In the genomic region with DNA sequence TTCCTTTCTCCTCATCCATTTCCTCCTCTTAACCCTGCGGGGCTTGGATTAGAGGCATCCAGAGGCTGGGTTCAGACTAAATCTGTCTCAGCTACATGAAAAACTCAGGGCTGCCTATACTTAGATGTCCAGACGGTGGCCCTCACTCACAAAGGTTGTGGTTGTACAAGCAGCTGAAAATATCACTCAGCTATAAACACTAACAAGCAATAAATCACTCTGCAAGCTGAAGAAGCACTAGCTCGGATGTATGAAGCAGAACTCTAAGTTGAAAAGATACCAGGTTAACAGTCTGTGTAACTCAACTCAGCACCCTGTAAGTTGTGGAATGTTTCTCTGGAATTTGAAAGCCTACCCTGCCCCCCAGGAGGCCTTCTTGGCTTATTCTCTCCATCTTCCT, we compare ENCODE assay signal across 17 cellular contexts.
DNase-seq lines count a peak whose midpoint lies in the region; FAIRE-seq and TF ChIP-seq lines count a peak whose summit lies in the region.
"Had no signal": no experiment of that assay in that cellular context is flagged by ENCODE, and none has a peak within 500 bp of the region (broad histone marks: within the 10 kb centered on the region; RNA-seq: fewer than 3 reads in every experiment).

No MANE protein-coding gene starts in this region.

- peaks cover 0 to 3% of the 10 kb centered on the region in 2 donors for H3K4me1 ChIP-seq in adrenal gland (replicated peaks in 1 of 2)
- H3K4me1 ChIP-seq: lower lobe of right lung had no signal

- no peaks in the 10 kb centered on the region for H3K36me3 ChIP-seq in adrenal gland (replicated peaks in 1 of 2)
- H3K36me3 ChIP-seq: ovary had no signal

- no peaks in the 10 kb centered on the region for H3K9me3 ChIP-seq in adrenal gland (replicated peaks in 1 of 3)
- H3K9me3 ChIP-seq: lower lobe of right lung, ovary had no signal

- intact Hi-C loops in adrenal gland (cut with DNase I), result no loop called here

- H3K4me3 ChIP-seq in AG09309 (ENCODE audit: control insufficient read depth, low read depth, low read length), result no peak overlapping the region
- no peak overlapping the region for H3K4me3 ChIP-seq in adrenal gland
- H3K4me3 ChIP-seq: lower lobe of right lung, ovary had no signal

- no peaks in the 10 kb centered on the region for H3K27me3 ChIP-seq in adrenal gland
- H3K27me3 ChIP-seq: ovary had no signal

- peak; percentile 42 for FAIRE-seq in HTR-8/SVneo (lab: Jason Lieb, UNC)

- peaks cover 38% of the 10 kb centered on the region for H3K4me1 Mint-ChIP-seq in mesothelial cell of epicardium
- H3K4me1 Mint-ChIP-seq: activated naive CD8-positive, alpha-beta T cell treated with anti-CD3 and anti-CD28 coated beads, Interleukin-2, amount 50 U/mL, for 24 hours; CD14-positive monocyte had no signal

- H3K27ac ChIP-seq in adrenal gland, result no peak overlapping the region
- H3K27ac ChIP-seq: lower lobe of right lung, ovary had no signal

- TF ChIP-seq CTCF in AG09309 (IDR thresholded peaks at IDR 0.05; ENCODE audit: control insufficient read depth, insufficient read depth, low read depth, low read length, missing control alignments), result peak; percentile 34
- no peak for TF ChIP-seq CTCF in mesothelial cell of epicardium (IDR thresholded peaks at IDR 0.05; ENCODE audit: unreplicated experiment)
- TF ChIP-seq CTCF in adrenal gland (IDR thresholded peaks at IDR 0.05), result no peak

- H3K9me3 Mint-ChIP-seq in mesothelial cell of epicardium, result no peaks in the 10 kb centered on the region
- H3K9me3 Mint-ChIP-seq: activated naive CD8-positive, alpha-beta T cell treated with anti-CD3 and anti-CD28 coated beads, Interleukin-2, amount 50 U/mL, for 24 hours had no signal

- no peak for TF ChIP-seq POLR2A in adrenal gland (IDR thresholded peaks at IDR 0.05)

- peaks cover 11% of the 10 kb centered on the region for H3K36me3 Mint-ChIP-seq in mesothelial cell of epicardium

- DNase-seq in AG09309 (ENCODE audit: low read depth) (peak; percentile 17), HTR-8/SVneo (ENCODE audit: insufficient read length, low spot score) (peak; percentile 60), cerebellar cortex (ENCODE audit: low spot score) (peak; percentile 27), mesothelial cell of epicardium (ENCODE audit: low spot score in 2 of 2, unreplicated experiment in 2 of 2) (no peak), NCI-H345 (lab: John Stamatoyannopoulos, UW) (no peak), adrenal gland (no peak)
- no peak for DNase-seq in stimulated activated CD4-positive, alpha-beta T cell treated with anti-CD3 and anti-CD28 coated beads, Interleukin-2, amount 100 ng/mL, for 48 hours
- no peak for DNase-seq in activated CD4-positive, CD25-positive, alpha-beta regulatory T cell treated with anti-CD3 and anti-CD28 coated beads, Interleukin-2, amount 50 U/mL, for 72 hours
- DNase-seq: activated naive CD8-positive, alpha-beta T cell treated with anti-CD3 and anti-CD28 coated beads, Interleukin-2, amount 50 U/mL, for 24 hours; lower lobe of right lung; MM.1S; NCI-H446 treated with DMSO at 0.1 percent for 48 hours; ovary; SHP77; stimulated activated CD4-positive, alpha-beta T cell treated with anti-CD3 and anti-CD28 coated beads, Interleukin-2, amount 100 ng/mL, for 24 hours; stimulated activated naive CD4-positive, alpha-beta T cell had no signal

- no peak overlapping the region for H3K4me3 Mint-ChIP-seq in mesothelial cell of epicardium
- H3K4me3 Mint-ChIP-seq: activated naive CD8-positive, alpha-beta T cell treated with anti-CD3 and anti-CD28 coated beads, Interleukin-2, amount 50 U/mL, for 24 hours; CD14-positive monocyte had no signal

- 62 to 78% (median 75%) methylated on average over 3 of the region's 3 CpGs for WGBS in adrenal gland, 4 donors

- H3K27ac Mint-ChIP-seq in mesothelial cell of epicardium, result peak overlapping the region; percentile 51
- H3K27ac Mint-ChIP-seq: activated naive CD8-positive, alpha-beta T cell treated with anti-CD3 and anti-CD28 coated beads, Interleukin-2, amount 50 U/mL, for 24 hours had no signal

- H3K27me3 Mint-ChIP-seq in mesothelial cell of epicardium (ENCODE audit: low read depth), result no peaks in the 10 kb centered on the region
- H3K27me3 Mint-ChIP-seq: activated naive CD8-positive, alpha-beta T cell treated with anti-CD3 and anti-CD28 coated beads, Interleukin-2, amount 50 U/mL, for 24 hours had no signal

Comparison
In these comparisons a context has a peak if more than half of its experiments do, and no peak if none do; other contexts are left out.
1. DNase-seq: peak in AG09309 (single experiment), HTR-8/SVneo (single experiment) and cerebellar cortex (single experiment); none in mesothelial cell of epicardium (0 of 2), NCI-H345 (single experiment), stimulated activated CD4-positive, alpha-beta T cell treated with anti-CD3 and anti-CD28 coated beads, Interleukin-2, amount 100 ng/mL, for 48 hours (0 of 2), activated CD4-positive, CD25-positive, alpha-beta regulatory T cell treated with anti-CD3 and anti-CD28 coated beads, Interleukin-2, amount 50 U/mL, for 72 hours (single experiment) and adrenal gland (0 of 7).